Comparison of ENCODE assay signal across 23 cellular contexts in the genomic region with DNA sequence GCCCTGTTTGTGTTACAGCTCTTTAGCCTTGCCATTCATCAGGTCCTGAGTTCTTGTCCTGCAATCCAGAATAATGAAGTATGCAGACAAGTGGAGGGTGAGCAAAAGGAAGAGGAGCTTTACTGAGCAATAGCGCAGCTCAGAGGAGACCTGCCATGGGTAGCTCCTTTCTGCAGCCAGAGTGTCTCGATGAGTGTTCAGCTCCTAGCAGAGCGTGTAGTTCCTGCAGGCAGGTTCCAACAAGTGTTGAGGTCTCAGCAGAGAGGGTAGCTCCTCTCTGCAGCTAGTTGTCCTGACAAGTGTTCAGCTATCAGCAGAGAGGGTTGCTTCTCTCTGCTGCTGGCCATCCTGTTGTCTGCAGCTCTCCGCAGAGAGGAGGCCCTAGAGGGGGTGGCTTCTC.
DNase-seq lines count a peak whose midpoint lies in the region; ATAC-seq, FAIRE-seq and TF ChIP-seq lines count a peak whose summit lies in the region.
"Had no signal": no experiment of that assay in that cellular context is flagged by ENCODE, and none has a peak within 500 bp of the region (broad histone marks: within the 10 kb centered on the region; RNA-seq: fewer than 3 reads in every experiment).

No MANE protein-coding gene starts in this region.

- H3K27ac Mint-ChIP-seq in activated CD8-positive, alpha-beta memory T cell treated with anti-CD3 and anti-CD28 coated beads, Interleukin-2, amount 10 ng/mL, durations not matched to agents 7 days and 5 days: no peak overlapping the region
- H3K27ac Mint-ChIP-seq: HFFc6 had no signal

- TF ChIP-seq CTCF in osteoblast (IDR thresholded peaks at IDR 0.05; ENCODE audit: extremely low read depth, low read depth, low read length): no peak

- no peak overlapping the region for H3K4me2 ChIP-seq in osteoblast (ENCODE audit: insufficient read depth, low read length)
- H3K4me2 ChIP-seq: SK-N-SH had no signal

- TF ChIP-seq POLR2A in GM12891 (IDR thresholded peaks at IDR 0.05; ENCODE audit: low read depth, low read length): no peak

- H2AFZ ChIP-seq in osteoblast (ENCODE audit: low read length): no peak overlapping the region

- no peaks in the 10 kb centered on the region for H3K79me2 ChIP-seq in osteoblast (ENCODE audit: insufficient read depth, low read length)

- H3K9me3 ChIP-seq in osteoblast (ENCODE audit: low read depth, low read length): no peaks in the 10 kb centered on the region
- H3K9me3 ChIP-seq: HAP-1, MG63, Peyer's patch, SK-N-SH had no signal

- peaks cover 15% of the 10 kb centered on the region for H3K27me3 Mint-ChIP-seq in activated CD8-positive, alpha-beta memory T cell treated with anti-CD3 and anti-CD28 coated beads, Interleukin-2, amount 10 ng/mL, durations not matched to agents 7 days and 5 days

- H3K36me3 Mint-ChIP-seq in activated CD8-positive, alpha-beta memory T cell treated with anti-CD3 and anti-CD28 coated beads, Interleukin-2, amount 10 ng/mL, durations not matched to agents 7 days and 5 days: peaks cover 2% of the 10 kb centered on the region

- H3K27me3 ChIP-seq in osteoblast (ENCODE audit: insufficient read depth, low read length): peaks cover 3% of the 10 kb centered on the region
- H3K27me3 ChIP-seq: MG63, Peyer's patch had no signal

- peaks cover 24% of the 10 kb centered on the region for H3K4me1 Mint-ChIP-seq in activated CD8-positive, alpha-beta memory T cell treated with anti-CD3 and anti-CD28 coated beads, Interleukin-2, amount 10 ng/mL, durations not matched to agents 7 days and 5 days

- no peaks in the 10 kb centered on the region for H3K36me3 ChIP-seq in osteoblast (ENCODE audit: insufficient read depth, low read length)
- H3K36me3 ChIP-seq: HAP-1, MG63, Peyer's patch had no signal

- ATAC-seq in activated CD8-positive, alpha-beta memory T cell treated with anti-CD3 and anti-CD28 coated beads, Interleukin-2, amount 10 ng/mL, durations not matched to agents 7 days and 5 days: peak; percentile 17
- no peak for ATAC-seq in HG03039 (IDR thresholded peaks at IDR 0.05; ENCODE audit: unreplicated experiment)

- DNase-seq in activated CD8-positive, alpha-beta memory T cell treated with anti-CD3 and anti-CD28 coated beads, Interleukin-2, amount 10 ng/mL, durations not matched to agents 7 days and 5 days: no peak
- no peak for DNase-seq in activated CD8-positive, alpha-beta memory T cell treated with anti-CD3 and anti-CD28 coated beads, Interleukin-2, amount 50 U/mL, for 48 hours
- DNase-seq in GM12891 (ENCODE audit: insufficient read length, low spot score) (no peak), epithelial cell of prostate (ENCODE audit: low read depth, low spot score) (peak; percentile 37), osteoblast (ENCODE audit: insufficient read length, low spot score, missing footprints) (peak; percentile 17), middle frontal gyrus (ENCODE audit: extremely low spot score, low spot score) (no peak)
- DNase-seq: DMS153, GOT3, HFFc6, IMR-90, KG1, MG63, NCI-H1105 treated with DMSO at 0.1 percent for 48 hours, NCI-H146, NCI-H2029 treated with DMSO at 0.1 percent for 48 hours, NCI-H2227 treated with DMSO at 0.1 percent for 48 hours, NCI-H526 treated with DMSO at 0.1 percent for 48 hours, OCI-M1, Peyer's patch, SK-N-SH had no signal

- no peaks in the 10 kb centered on the region for H4K20me1 ChIP-seq in osteoblast (ENCODE audit: insufficient read depth, low read length)

- H3K27ac ChIP-seq in epithelial cell of prostate (no peak overlapping the region), osteoblast (ENCODE audit: low read depth, low read length) (no peak overlapping the region)
- H3K27ac ChIP-seq: Peyer's patch had no signal

- H3K4me1 ChIP-seq in osteoblast (ENCODE audit: insufficient read depth, low read length): no peaks in the 10 kb centered on the region
- H3K4me1 ChIP-seq: HAP-1, Peyer's patch had no signal

- H3K4me3 ChIP-seq in osteoblast (ENCODE audit: insufficient read depth, low read length): no peak overlapping the region
- H3K4me3 ChIP-seq: HAP-1, MG63, Peyer's patch had no signal

- no peak overlapping the region for H3K4me3 Mint-ChIP-seq in activated CD8-positive, alpha-beta memory T cell treated with anti-CD3 and anti-CD28 coated beads, Interleukin-2, amount 10 ng/mL, durations not matched to agents 7 days and 5 days
- H3K4me3 Mint-ChIP-seq: HFFc6 had no signal

- no peaks in the 10 kb centered on the region for H3K9me3 Mint-ChIP-seq in activated CD8-positive, alpha-beta memory T cell treated with anti-CD3 and anti-CD28 coated beads, Interleukin-2, amount 10 ng/mL, durations not matched to agents 7 days and 5 days (ENCODE audit: low read depth)
- H3K9me3 Mint-ChIP-seq: HFFc6 had no signal

- peak; percentile 20 for FAIRE-seq in GM12891 (lab: Jason Lieb, UNC)
- FAIRE-seq: G401.6 had no signal

- CTCF ChIA-PET in activated CD8-positive, alpha-beta memory T cell treated with anti-CD3 and anti-CD28 coated beads, Interleukin-2, amount 10 ng/mL, durations not matched to agents 7 days and 5 days (lab: Charles Lee): interaction anchor here (0.7 to 1.3 kb wide), 9 partner anchors 10 to 194 kb away, joined by 3 to 8 read pairs (median 3); no protein-coding TSS in a partner anchor

TF ChIP-seq in GM12891, 5 proteins besides CTCF, POLR2A, EP300 and RAD21:
- no peak for TF ChIP-seq POU2F2 (IDR thresholded peaks at IDR 0.05; ENCODE audit: low read depth, low read length)

Comparison
In these comparisons a context has a peak if more than half of its experiments do, and no peak if none do; other contexts are left out.
1. DNase-seq: peak in epithelial cell of prostate (single experiment) and osteoblast (single experiment); none in activated CD8-positive, alpha-beta memory T cell treated with anti-CD3 and anti-CD28 coated beads, Interleukin-2, amount 10 ng/mL, durations not matched to agents 7 days and 5 days (single experiment), activated CD8-positive, alpha-beta memory T cell treated with anti-CD3 and anti-CD28 coated beads, Interleukin-2, amount 50 U/mL, for 48 hours (single experiment), GM12891 (single experiment) and middle frontal gyrus (single experiment).